ENCODE assay signal across 7 cellular contexts in the genomic region with DNA sequence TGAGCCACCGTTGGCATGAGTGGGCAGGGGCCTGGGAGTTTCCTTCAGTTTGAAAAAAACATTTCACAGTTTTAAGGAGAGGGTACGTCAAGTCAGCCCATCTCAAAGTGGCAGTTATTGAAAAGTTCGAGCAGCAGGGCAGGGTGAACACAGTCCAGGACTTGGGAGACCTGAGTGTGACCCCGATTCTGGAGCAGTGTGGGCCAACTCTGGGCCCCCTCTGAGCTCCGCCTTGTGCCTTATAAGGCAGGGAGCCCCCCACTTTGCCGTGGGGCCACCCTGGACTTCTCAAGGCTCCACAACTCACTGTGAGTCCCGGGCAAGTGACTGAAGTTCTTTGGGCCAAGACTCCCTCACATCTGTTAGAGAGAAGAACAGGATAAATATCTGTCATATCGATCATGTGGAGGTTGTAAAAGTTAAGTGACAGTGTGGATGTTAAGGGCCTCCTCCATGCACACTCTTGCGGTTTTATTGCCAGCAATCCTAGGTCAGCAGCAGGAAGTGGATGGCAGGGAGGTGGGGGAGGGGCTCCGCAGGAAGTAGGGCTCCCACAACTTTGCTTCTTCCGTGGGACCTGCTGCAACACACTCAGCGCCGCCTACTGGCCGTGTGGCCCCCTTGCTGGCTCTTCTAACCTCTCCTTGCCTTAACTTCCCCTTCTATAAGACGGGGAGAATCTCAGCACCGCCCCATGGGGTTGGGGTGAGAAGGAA.
DNase-seq lines count a peak whose midpoint lies in the region; ATAC-seq and FAIRE-seq lines count a peak whose summit lies in the region.

No MANE protein-coding gene starts in this region.

- DNase-seq in GM18507 (ENCODE audit: extremely low spot score, insufficient read length, low read depth) (peak; percentile 9), NOMO-1 (lab: John Stamatoyannopoulos, UW; ENCODE audit: unreplicated experiment in 2 of 2) (peak; percentile 94 to 96), foreskin melanocyte (peak; percentile 75), retina (peak; percentile 32), NCI-H1105 treated with DMSO at 0.1 percent for 48 hours (lab: John Stamatoyannopoulos, UW) (no peak)
- DNase-seq in activated CD8-positive, alpha-beta memory T cell treated with anti-CD3 and anti-CD28 coated beads, Interleukin-2, amount 50 U/mL, for 1 hour (ENCODE audit: extremely low read depth): peak; percentile 12

- FAIRE-seq in GM18507 (lab: Jason Lieb, UNC): peak; percentile 44

- no peak for ATAC-seq in GM18517 (IDR thresholded peaks at IDR 0.05; ENCODE audit: unreplicated experiment)
